14 cellular contexts compared by ENCODE assay signal in the genomic region with DNA sequence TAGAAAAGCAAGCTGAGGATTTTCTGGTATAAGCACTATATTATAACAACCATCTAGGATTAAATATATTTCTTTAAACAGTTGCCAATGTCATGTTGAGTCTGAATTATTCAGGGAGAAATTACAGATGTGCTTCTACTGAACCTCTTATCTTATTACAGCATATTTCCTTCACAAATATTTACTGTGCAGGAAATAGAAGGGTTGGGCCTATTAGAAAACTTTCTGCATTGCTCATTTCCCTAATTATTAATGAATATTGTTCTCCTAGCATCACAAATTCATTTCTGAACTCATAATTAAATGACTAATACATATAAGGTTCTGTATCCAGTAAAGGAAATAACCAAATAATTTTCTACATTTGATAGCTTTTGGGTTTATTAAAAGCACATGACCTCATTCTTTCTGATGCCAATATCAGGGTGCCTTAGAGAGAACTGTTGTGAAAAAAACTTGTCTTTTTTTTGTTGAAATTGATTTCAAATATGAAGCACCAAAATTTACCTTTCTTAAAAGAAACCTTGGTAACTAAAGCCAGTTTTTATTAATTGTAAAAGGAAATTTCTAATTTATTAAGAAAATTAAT.
"Had no signal": no experiment of that assay in that cellular context is flagged by ENCODE, and none has a peak within 500 bp of the region (broad histone marks: within the 10 kb centered on the region; RNA-seq: fewer than 3 reads in every experiment).

No MANE protein-coding gene starts in this region.

- H3K4me3 ChIP-seq: psoas muscle, thoracic aorta, upper lobe of left lung had no signal

- H3K4me1 ChIP-seq: psoas muscle had no signal

- ATAC-seq: activated T-cell treated with anti-CD3 and anti-CD28 coated beads, Interleukin-2, amount 50 U/mL, for 72 hours; effector memory CD8-positive, alpha-beta T cell; naive thymus-derived CD8-positive, alpha-beta T cell; sciatic nerve; stimulated activated memory B cell treated with anti-CD40 and anti-IgM and Interleukin-4, amounts not matched to agents 10 μg/mL and 1 μg/mL and 100 μg/mL, for 72 hours had no signal

- H3K9me3 ChIP-seq: psoas muscle, thoracic aorta, upper lobe of left lung had no signal

- H3K27me3 ChIP-seq: upper lobe of left lung had no signal

- DNase-seq: activated CD4-positive, alpha-beta T cell treated with anti-CD3 and anti-CD28 coated beads, Interleukin-2, amount 10 ng/mL, durations not matched to agents 7 days and 5 days; activated CD8-positive, alpha-beta memory T cell treated with anti-CD3 and anti-CD28 coated beads for 24 hours; activated CD8-positive, alpha-beta memory T cell treated with anti-CD3 and anti-CD28 coated beads, Interleukin-2, amount 50 U/mL, for 48 hours; activated gamma-delta T cell; activated T-cell treated with anti-CD3 and anti-CD28 coated beads, Interleukin-2, amount 50 U/mL, for 72 hours; effector memory CD8-positive, alpha-beta T cell; kidney glomerular epithelial cell; naive thymus-derived CD8-positive, alpha-beta T cell; psoas muscle; stimulated activated CD4-positive, alpha-beta T cell treated with anti-CD3 and anti-CD28 coated beads, Interleukin-4, amount 100 ng/mL, for 24 hours; upper lobe of left lung had no signal

- H3K36me3 ChIP-seq: thoracic aorta, upper lobe of left lung had no signal

- H3K27ac ChIP-seq: psoas muscle, thoracic aorta had no signal
